10 cellular contexts compared by ENCODE assay signal in the genomic region with DNA sequence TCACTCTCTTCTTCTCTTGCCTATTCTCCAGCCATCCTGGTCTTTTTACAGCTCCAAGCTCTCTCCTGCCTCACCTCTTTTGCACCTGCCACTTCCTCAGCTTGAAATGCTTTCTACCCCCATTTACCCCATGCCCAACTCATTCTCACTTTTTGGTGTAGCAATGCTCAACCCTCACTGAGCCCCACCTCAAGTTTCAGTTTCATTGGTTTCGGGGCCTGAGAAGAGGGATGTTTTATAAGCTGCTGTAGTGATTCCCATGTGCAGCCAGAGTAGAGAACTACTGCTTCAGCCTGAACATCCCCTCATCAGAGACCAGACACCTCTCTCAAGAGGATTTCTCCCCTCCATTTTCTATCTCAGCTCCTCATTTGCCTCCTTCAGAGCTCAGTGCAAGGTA. TPM values are rescaled to one million over a fixed set of nuclear protein-coding genes. Genes with fewer than 3 reads are reported as not detected.
DNase-seq lines count a peak whose midpoint lies in the region; ATAC-seq and TF ChIP-seq lines count a peak whose summit lies in the region.
"Had no signal": no experiment of that assay in that cellular context is flagged by ENCODE, and none has a peak within 500 bp of the region (broad histone marks: within the 10 kb centered on the region; RNA-seq: fewer than 3 reads in every experiment).

No MANE protein-coding gene starts in this region.

- H2AK5ac ChIP-seq in mesendoderm (ENCODE audit: low read length) = no peak overlapping the region

- H3K36me3 ChIP-seq in DND-41 (ENCODE audit: insufficient read depth, low read length) = no peaks in the 10 kb centered on the region
- no peaks in the 10 kb centered on the region for H3K36me3 ChIP-seq in OCI-LY3 (replicated peaks; ENCODE audit: low read depth, low read length)
- no peaks in the 10 kb centered on the region for H3K36me3 ChIP-seq in mesendoderm (ENCODE audit: control insufficient read depth, insufficient read depth, low read length)
- H3K36me3 ChIP-seq: BLaER1 treated with 17β-estradiol and CSF1 and Interleukin-3, amounts not matched to agents 10 nM and 100 nM had no signal

- no peak overlapping the region for H4K8ac ChIP-seq in mesendoderm (ENCODE audit: low read depth, low read length)

- no peak overlapping the region for H3K56ac ChIP-seq in mesendoderm (ENCODE audit: low read length)

- H4K5ac ChIP-seq in mesendoderm (ENCODE audit: low read length) = no peak overlapping the region

- no peaks in the 10 kb centered on the region for H3K9me3 ChIP-seq in DND-41 (ENCODE audit: insufficient read depth, low read length, severe bottlenecking)
- no peaks in the 10 kb centered on the region for H3K9me3 ChIP-seq in OCI-LY3 (ENCODE audit: insufficient read depth, low read length)
- H3K9me3 ChIP-seq: BLaER1 treated with 17β-estradiol and CSF1 and Interleukin-3, amounts not matched to agents 10 nM and 100 nM had no signal

- no peak overlapping the region for H3K4me3 ChIP-seq in DND-41 (ENCODE audit: low read depth in 1 of 2, low read length in 2 of 2)
- no peak overlapping the region for H3K4me3 ChIP-seq in OCI-LY3 (ENCODE audit: low read length)
- H3K4me3 ChIP-seq in mesendoderm (ENCODE audit: low read length) = no peak overlapping the region
- H3K4me3 ChIP-seq: BLaER1 treated with 17β-estradiol and CSF1 and Interleukin-3, amounts not matched to agents 10 nM and 100 nM had no signal

- H2AFZ ChIP-seq in DND-41 (ENCODE audit: low read depth, low read length) (no peak overlapping the region), OCI-LY3 (ENCODE audit: low read depth, low read length) (no peak overlapping the region)

- no CpG with 5 or more reads among the region's 1 CpG for WGBS in mesendoderm (ENCODE audit: extremely low coverage, insufficient coverage, low lambda C conversion rate)

- H4K20me1 ChIP-seq in DND-41 (ENCODE audit: insufficient read depth, low read length) (no peaks in the 10 kb centered on the region), OCI-LY3 (ENCODE audit: insufficient read depth, low read length) (no peaks in the 10 kb centered on the region)
- H4K20me1 ChIP-seq: BLaER1 treated with 17β-estradiol and CSF1 and Interleukin-3, amounts not matched to agents 10 nM and 100 nM had no signal

- no peak overlapping the region for H3K23ac ChIP-seq in mesendoderm (ENCODE audit: low read length)

- H3K79me2 ChIP-seq in DND-41 (ENCODE audit: insufficient read depth, low read length) = no peaks in the 10 kb centered on the region
- H3K79me2 ChIP-seq in OCI-LY3 (ENCODE audit: low read length) = no peaks in the 10 kb centered on the region
- no peaks in the 10 kb centered on the region for H3K79me2 ChIP-seq in mesendoderm (ENCODE audit: control insufficient read depth, insufficient read depth, low read length)

- H2BK5ac ChIP-seq in mesendoderm (ENCODE audit: low read length) = no peak overlapping the region

- H2BK15ac ChIP-seq in mesendoderm (replicated peaks; ENCODE audit: low read depth) = no peak overlapping the region

- H3K9ac ChIP-seq in DND-41 (ENCODE audit: low read depth, low read length) (no peak overlapping the region), OCI-LY3 (ENCODE audit: low read length) (no peak overlapping the region), mesendoderm (ENCODE audit: low read length) (no peak overlapping the region)
- H3K9ac ChIP-seq: BLaER1 treated with 17β-estradiol and CSF1 and Interleukin-3, amounts not matched to agents 10 nM and 100 nM had no signal

- H3K27ac ChIP-seq in DND-41 (ENCODE audit: low read length) = no peak overlapping the region
- no peak overlapping the region for H3K27ac ChIP-seq in OCI-LY3 (ENCODE audit: low read length)
- H3K27ac ChIP-seq in mesendoderm (ENCODE audit: low read depth, low read length) = no peak overlapping the region
- H3K27ac ChIP-seq: BLaER1 treated with 17β-estradiol and CSF1 and Interleukin-3, amounts not matched to agents 10 nM and 100 nM had no signal

- no peak for TF ChIP-seq CTCF in DND-41 (IDR thresholded peaks at IDR 0.05; ENCODE audit: borderline replicate concordance, extremely low read depth, low read length, poor library complexity, severe bottlenecking)
- TF ChIP-seq CTCF in OCI-LY3 (IDR thresholded peaks at IDR 0.05; ENCODE audit: low read depth, low read length) = no peak

- H3K27me3 ChIP-seq in DND-41 (ENCODE audit: insufficient read depth, low read length, poor library complexity) (no peaks in the 10 kb centered on the region), OCI-LY3 (ENCODE audit: low read depth, low read length) (no peaks in the 10 kb centered on the region), mesendoderm (ENCODE audit: insufficient read depth, low read length, poor library complexity) (no peaks in the 10 kb centered on the region)
- H3K27me3 ChIP-seq: BLaER1 treated with 17β-estradiol and CSF1 and Interleukin-3, amounts not matched to agents 10 nM and 100 nM had no signal

- no peak overlapping the region for H3K18ac ChIP-seq in mesendoderm (ENCODE audit: low read length)

- no peaks in the 10 kb centered on the region for H3K79me1 ChIP-seq in mesendoderm (ENCODE audit: low read length)

- H2BK120ac ChIP-seq in mesendoderm (ENCODE audit: low read depth, low read length) = no peak overlapping the region

- H3K4ac ChIP-seq in mesendoderm (ENCODE audit: low read depth, low read length) = no peak overlapping the region

- ATAC-seq in DND-41 (ENCODE audit: insufficient read depth, low read depth) (0 out of 3 replicates have a peak, but pooled peaks have one; percentile 31), HG02852 (IDR thresholded peaks at IDR 0.05; ENCODE audit: unreplicated experiment) (peak; percentile 87)

- H3K4me2 ChIP-seq in DND-41 (ENCODE audit: insufficient read depth, low read length) = no peak overlapping the region
- peak overlapping the region; percentile 27 for H3K4me2 ChIP-seq in OCI-LY3 (ENCODE audit: low read length)
- H3K4me2 ChIP-seq in mesendoderm (ENCODE audit: low read length) = no peak overlapping the region

- no peak for DNase-seq in DND-41
- peak; percentile 9 for DNase-seq in GM19240 (ENCODE audit: insufficient read length, low spot score)
- no peak for DNase-seq in mesendoderm
- DNase-seq in SKM-1 treated with dmso at 0.1 percent for 144 hours (lab: John Stamatoyannopoulos, UW; ENCODE audit: unreplicated experiment) = no peak
- DNase-seq in cerebellar cortex (ENCODE audit: low spot score) = no peak
- no peak for DNase-seq in cerebellar nuclear complex (lab: John Stamatoyannopoulos, UW)
- DNase-seq: substantia nigra had no signal

- H3K4me1 ChIP-seq in DND-41 (ENCODE audit: insufficient read depth, low read length) (no peaks in the 10 kb centered on the region), OCI-LY3 (ENCODE audit: low read length) (peaks cover 10% of the 10 kb centered on the region), mesendoderm (ENCODE audit: control insufficient read depth, low read depth, low read length) (no peaks in the 10 kb centered on the region)

RNA-seq across cellular contexts. Expression of gene FYB1, which starts 45.2 kb away (rescaled TPM):
- not detected for polyA plus RNA-seq in mesendoderm (2013, experiment 1 of 2)
- polyA plus RNA-seq in mesendoderm (2013, experiment 2 of 2) = not detected
